Comparison of ENCODE assay signal across 1 cellular context in genomic region chr2:182866461-182867369, GRCh38.
TF ChIP-seq lines count a peak whose summit lies in the region.

TSS of gene FRZB (minus strand) at chr2:182866637. CDS start at chr2:182866552, 85 bp downstream.

TF ChIP-seq in HepG2, 621 proteins besides CTCF, POLR2A, EP300 and RAD21 (continued from another document and continues in another):
- TF ChIP-seq ZNF142 (CRISPR knock-in tag; IDR thresholded peaks at IDR 0.05), result no peak
- no peak for TF ChIP-seq MXD4 (CRISPR knock-in tag; IDR thresholded peaks at IDR 0.05)
- no peak for TF ChIP-seq XRCC5 (optimal IDR thresholded peaks at IDR 0.05; ENCODE audit: low read length)
- TF ChIP-seq ZNF138 (CRISPR knock-in tag; IDR thresholded peaks at IDR 0.05; ENCODE audit: low read depth), result no peak
- TF ChIP-seq ZNF605 (CRISPR knock-in tag; IDR thresholded peaks at IDR 0.05), result peak; percentile 63; the same call in 1 of the 2 replicates
- no peak for TF ChIP-seq ZNF296 (CRISPR knock-in tag; conservative IDR thresholded peaks at IDR 0.05)
- no peak for TF ChIP-seq CEBPZ (IDR thresholded peaks at IDR 0.05; ENCODE audit: low read length)
- TF ChIP-seq DZIP1 (CRISPR knock-in tag; IDR thresholded peaks at IDR 0.05), result no peak
- TF ChIP-seq ZGPAT (CRISPR knock-in tag; IDR thresholded peaks at IDR 0.05), result no peak
- TF ChIP-seq TGIF2 (CRISPR knock-in tag; IDR thresholded peaks at IDR 0.05), result no peak
- TF ChIP-seq AGO2 (optimal IDR thresholded peaks at IDR 0.05; ENCODE audit: low read depth, low read length), result no peak
- TF ChIP-seq ZNF12 (CRISPR knock-in tag; IDR thresholded peaks at IDR 0.05), result no peak
- TF ChIP-seq ZNF124 (CRISPR knock-in tag; IDR thresholded peaks at IDR 0.05), result no peak
- no peak for TF ChIP-seq ZNF10 (CRISPR knock-in tag; IDR thresholded peaks at IDR 0.05; ENCODE audit: borderline replicate concordance, low read depth)
- TF ChIP-seq CBX1 (IDR thresholded peaks at IDR 0.05; ENCODE audit: low read depth), result no peak
- no peak for TF ChIP-seq ISL2 (CRISPR knock-in tag; IDR thresholded peaks at IDR 0.05)
- no peak for TF ChIP-seq NFE2L1 (CRISPR knock-in tag; IDR thresholded peaks at IDR 0.05; ENCODE audit: borderline replicate concordance)
- no peak for TF ChIP-seq MED13 (CRISPR knock-in tag; IDR thresholded peaks at IDR 0.05)
- TF ChIP-seq NR1H2 (CRISPR knock-in tag; IDR thresholded peaks at IDR 0.05; ENCODE audit: borderline replicate concordance, low read depth), result no peak
- TF ChIP-seq GLI4 (CRISPR knock-in tag; IDR thresholded peaks at IDR 0.05; ENCODE audit: borderline replicate concordance), result no peak
- TF ChIP-seq ZNF883 (CRISPR knock-in tag; IDR thresholded peaks at IDR 0.05; ENCODE audit: not compliant biosample characterization), result no peak
- TF ChIP-seq SRSF4 (IDR thresholded peaks at IDR 0.05; ENCODE audit: low read depth, low read length, poor library complexity, severe bottlenecking), result no peak
- TF ChIP-seq REXO4 (CRISPR knock-in tag; IDR thresholded peaks at IDR 0.05; ENCODE audit: borderline replicate concordance), result no peak
- no peak for TF ChIP-seq FOXM1 (CRISPR knock-in tag; IDR thresholded peaks at IDR 0.05)
- TF ChIP-seq ZNF362 (CRISPR knock-in tag; IDR thresholded peaks at IDR 0.05; ENCODE audit: borderline replicate concordance), result no peak
- TF ChIP-seq PBX2 (CRISPR knock-in tag; IDR thresholded peaks at IDR 0.05), result no peak
- TF ChIP-seq SIX1 (CRISPR knock-in tag; IDR thresholded peaks at IDR 0.05; ENCODE audit: borderline replicate concordance), result no peak
- no peak for TF ChIP-seq ZNF713 (CRISPR knock-in tag; IDR thresholded peaks at IDR 0.05)
- no peak for TF ChIP-seq GATA4 (IDR thresholded peaks at IDR 0.05; ENCODE audit: borderline replicate concordance, low read depth)
- no peak for TF ChIP-seq SRF (IDR thresholded peaks at IDR 0.05; ENCODE audit: low read depth, low read length)
- TF ChIP-seq FOXJ3 (CRISPR knock-in tag; IDR thresholded peaks at IDR 0.05; ENCODE audit: borderline replicate concordance), result no peak
- TF ChIP-seq MXD3 (CRISPR knock-in tag; IDR thresholded peaks at IDR 0.05), result no peak
- 0 out of 2 replicates have a peak, but pooled peaks have one; percentile 21 for TF ChIP-seq DNMT1 (CRISPR knock-in tag; IDR thresholded peaks at IDR 0.05)
- TF ChIP-seq ZNF251 (CRISPR knock-in tag; IDR thresholded peaks at IDR 0.05), result no peak
- no peak for TF ChIP-seq JDP2 (CRISPR knock-in tag; IDR thresholded peaks at IDR 0.05; ENCODE audit: borderline replicate concordance)
- TF ChIP-seq FOXP4 (CRISPR knock-in tag; IDR thresholded peaks at IDR 0.05), result no peak
- no peak for TF ChIP-seq CHCHD3 (CRISPR knock-in tag; IDR thresholded peaks at IDR 0.05)
- TF ChIP-seq ZBTB44 (CRISPR knock-in tag; IDR thresholded peaks at IDR 0.05), result no peak
- no peak for TF ChIP-seq KAT7 (CRISPR knock-in tag; IDR thresholded peaks at IDR 0.05; ENCODE audit: borderline replicate concordance)
- 0 out of 2 replicates have a peak, but pooled peaks have one; percentile 33 for TF ChIP-seq HOMEZ (CRISPR knock-in tag; IDR thresholded peaks at IDR 0.05; ENCODE audit: low read depth)
